ENCODE assay signal across 9 cellular contexts in genomic region chr9:136858844-136859757, GRCh38. TPM values are rescaled to one million over a fixed set of nuclear protein-coding genes. Genes with fewer than 3 reads are reported as not detected.
DNase-seq lines count a peak whose midpoint lies in the region; ATAC-seq and TF ChIP-seq lines count a peak whose summit lies in the region.
"Had no signal": no experiment of that assay in that cellular context is flagged by ENCODE, and none has a peak within 500 bp of the region (broad histone marks: within the 10 kb centered on the region; RNA-seq: fewer than 3 reads in every experiment).

No MANE protein-coding gene starts in this region.

- no peak for DNase-seq in Right ventricle myocardium inferior (ENCODE audit: missing footprints)
- DNase-seq in cardiac septum (ENCODE audit: low spot score) = no peak
- peak; percentile 40 for DNase-seq in mammary epithelial cell
- peak; percentile 53 to 84 for DNase-seq in left lung
- peak; percentile 79 to 91 for DNase-seq in aorta
- DNase-seq in activated CD8-positive, alpha-beta memory T cell treated with anti-CD3 and anti-CD28 coated beads, Interleukin-2, amount 50 U/mL, for 48 hours = no peak
- DNase-seq: activated naive CD8-positive, alpha-beta T cell treated with anti-CD3 and anti-CD28 coated beads, Interleukin-2, amount 50 U/mL, for 24 hours had no signal

- no peak overlapping the region for H2AFZ ChIP-seq in mammary epithelial cell (ENCODE audit: low read depth, low read length)

- in situ Hi-C loops in mammary epithelial cell (cut with MboI; ENCODE audit: low sequenced_read_pairs in 2 of 2) = no loop called here

- dilution Hi-C loops in mammary epithelial cell (cut with HindIII; ENCODE audit: low sequenced_read_pairs) = loop anchor here (5.0 kb wide), 1 partner anchor 88 kb away; the partner anchor contains the start of gene C8G

- ATAC-seq in Right ventricle myocardium inferior (peak; percentile 38), left lung (peak; percentile 65), aorta (ENCODE audit: low FRiP score) (peak; percentile 13), GM21825 (IDR thresholded peaks at IDR 0.05; ENCODE audit: unreplicated experiment) (no peak), HG02623 (IDR thresholded peaks at IDR 0.05; ENCODE audit: unreplicated experiment) (no peak)
- ATAC-seq: activated naive CD8-positive, alpha-beta T cell treated with anti-CD3 and anti-CD28 coated beads, Interleukin-2, amount 50 U/mL, for 24 hours had no signal

- intact Hi-C loops in Right ventricle myocardium inferior (cut with DNase I) (no loop called here), cardiac septum (cut with DNase I) (no loop called here), mammary epithelial cell (cut with micrococcal nuclease) (no loop called here), left lung (cut with DNase I) (loop anchor here in 1 of 2 donors (10.0 kb wide), 1 partner anchor 76 kb away; no protein-coding TSS in a partner anchor), aorta (cut with DNase I) (no loop called here)

- H3K9ac ChIP-seq in mammary epithelial cell (ENCODE audit: insufficient read depth, low read length) = no peak overlapping the region

- no peak overlapping the region for H3K4me2 ChIP-seq in mammary epithelial cell (ENCODE audit: insufficient read depth, low read depth, low read length)

- no peaks in the 10 kb centered on the region for H4K20me1 ChIP-seq in mammary epithelial cell (ENCODE audit: insufficient read depth, low read length)

- no TSS peak for BruUV-seq in mammary epithelial cell (replicated peaks; lab: Mats Ljungman, UMichigan)

- H3K4me1 ChIP-seq in mammary epithelial cell (ENCODE audit: insufficient read depth, low read length) = peaks cover 12% of the 10 kb centered on the region
- peaks cover 0 to 11% of the 10 kb centered on the region in 2 donors for H3K4me1 ChIP-seq in left lung
- no peaks in the 10 kb centered on the region for H3K4me1 ChIP-seq in aorta (ENCODE audit: control insufficient read depth in 1 of 2, insufficient read depth in 2 of 2, low read length in 2 of 2)

- H3K9me3 ChIP-seq in mammary epithelial cell (replicated peaks; ENCODE audit: insufficient read depth, low read length) (no peaks in the 10 kb centered on the region), left lung (no peaks in the 10 kb centered on the region), aorta (ENCODE audit: control insufficient read depth, low read length) (no peaks in the 10 kb centered on the region)

- H3K27me3 ChIP-seq in mammary epithelial cell (ENCODE audit: insufficient read depth, low read length) = no peaks in the 10 kb centered on the region
- no peaks in the 10 kb centered on the region for H3K27me3 ChIP-seq in left lung
- H3K27me3 ChIP-seq in aorta (ENCODE audit: control insufficient read depth in 1 of 2, insufficient read depth in 2 of 2, low read length in 1 of 2) = no peaks in the 10 kb centered on the region

- H3K27ac ChIP-seq in mammary epithelial cell (ENCODE audit: insufficient read depth, low read depth, low read length) (no peak overlapping the region), left lung (no peak overlapping the region), aorta (ENCODE audit: low read depth in 1 of 2, low read length in 2 of 2) (peak overlapping the region in 1 of 2 donors; percentile 11)

- H3K4me3 ChIP-seq in mammary epithelial cell (replicated peaks in 1 of 3; ENCODE audit: insufficient read depth in 1 of 3, low read depth in 2 of 3, low read length in 3 of 3) (no peak overlapping the region), left lung (no peak overlapping the region), aorta (ENCODE audit: low read length in 2 of 2) (no peak overlapping the region)

- WGBS in mammary epithelial cell (ENCODE audit: low coverage, missing lambda C conversion rate) = 42% methylated on average over 6 of the region's 20 CpGs
- 18% methylated on average over 20 of the region's 20 CpGs for WGBS in aorta, 2 donors

- TF ChIP-seq CTCF in mammary epithelial cell (conservative IDR thresholded peaks at IDR 0.05 in 1 of 2, IDR thresholded peaks at IDR 0.05 in 1 of 2; ENCODE audit: extremely low read depth in 1 of 2, insufficient read depth in 1 of 2, low read depth in 1 of 2, low read length in 2 of 2) (no peak), left lung (IDR thresholded peaks at IDR 0.05) (no peak)

- CTCF ChIA-PET in mammary epithelial cell (lab: Charles Lee; ENCODE audit: low non-redundant PET) = no interaction called here

- peaks cover 10% of the 10 kb centered on the region for H3K79me2 ChIP-seq in mammary epithelial cell (ENCODE audit: insufficient read depth, low read length)

- H3K36me3 ChIP-seq in mammary epithelial cell (ENCODE audit: insufficient read depth, low read length) = peaks cover 2% of the 10 kb centered on the region
- peaks cover 0 to 45% of the 10 kb centered on the region in 2 donors for H3K36me3 ChIP-seq in left lung
- H3K36me3 ChIP-seq in aorta (ENCODE audit: control insufficient read depth in 1 of 2, insufficient read depth in 2 of 2, low read length in 1 of 2) = peaks cover 0 to 3% of the 10 kb centered on the region in 2 donors

RNA-seq across cellular contexts. Expression of gene MAMDC4, which starts 7.0 kb away (rescaled TPM):
- total RNA-seq in Right ventricle myocardium inferior (12.8 TPM), cardiac septum (11.0 TPM), mammary epithelial cell (1 to 10 TPM in 1 of 2 donors, under 1 TPM in 1; 0.83 to 8.8 TPM), left lung (10 to 100 TPM; 14.7 to 16.0 TPM), aorta (1 to 10 TPM; 2.4 to 5.0 TPM)
- polyA plus RNA-seq in mammary epithelial cell (2.4 TPM), aorta (10 to 100 TPM in 1 of 2 donors, 1 to 10 TPM in 1; 2.6 to 19.0 TPM)
- polyA minus RNA-seq in mammary epithelial cell = not detected

RNA-seq across cellular contexts. Expression of gene EDF1, which starts 7.0 kb away (rescaled TPM):
- 358 TPM for total RNA-seq in Right ventricle myocardium inferior
- total RNA-seq in cardiac septum = 293 TPM
- 100 to 1,000 TPM; 146 to 357 TPM for total RNA-seq in mammary epithelial cell
- 322 TPM for polyA plus RNA-seq in mammary epithelial cell
- 138 TPM for polyA minus RNA-seq in mammary epithelial cell
- total RNA-seq in left lung = 100 to 1,000 TPM; 247 to 288 TPM
- total RNA-seq in aorta = 100 to 1,000 TPM; 193 to 223 TPM
- polyA plus RNA-seq in aorta = 100 to 1,000 TPM; 421 to 505 TPM

RNA-seq across cellular contexts. Expression of gene PHPT1, which starts 9.9 kb away (rescaled TPM):
- total RNA-seq in Right ventricle myocardium inferior (358 TPM), cardiac septum (296 TPM), mammary epithelial cell (100 to 1,000 TPM in 1 of 2 donors, 10 to 100 TPM in 1; 55.3 to 143 TPM), left lung (100 to 1,000 TPM; 118 to 151 TPM), aorta (10 to 100 TPM; 65.6 to 84.1 TPM)
- polyA plus RNA-seq in mammary epithelial cell (209 TPM), aorta (100 to 1,000 TPM; 129 to 165 TPM)
- polyA minus RNA-seq in mammary epithelial cell = 20.8 TPM

RNA-seq across cellular contexts. Expression of gene AJM1, which starts 16.8 kb away (rescaled TPM):
- total RNA-seq in Right ventricle myocardium inferior = 8.6 TPM
- total RNA-seq in cardiac septum = 8.6 TPM
- 1 to 10 TPM; 1.2 to 2.9 TPM for total RNA-seq in mammary epithelial cell
- 0.40 TPM for polyA plus RNA-seq in mammary epithelial cell
- not detected for polyA minus RNA-seq in mammary epithelial cell
- 1 to 10 TPM; 1.7 to 2.6 TPM for total RNA-seq in left lung
- total RNA-seq in aorta = 1 to 10 TPM; 6.1 to 6.2 TPM
- polyA plus RNA-seq in aorta = 10 to 100 TPM in 1 of 2 donors, under 1 TPM in 1; 0.63 to 26.9 TPM

RNA-seq across cellular contexts. Expression of gene TRAF2, which starts 27.2 kb away (rescaled TPM):
- 12.6 TPM for total RNA-seq in Right ventricle myocardium inferior
- 10.2 TPM for total RNA-seq in cardiac septum
- 10 to 100 TPM in 1 of 2 donors, 1 to 10 TPM in 1; 8.3 to 27.8 TPM for total RNA-seq in mammary epithelial cell
- 18.4 TPM for polyA plus RNA-seq in mammary epithelial cell
- polyA minus RNA-seq in mammary epithelial cell = 24.0 TPM
- total RNA-seq in left lung = 10 to 100 TPM; 17.2 to 22.4 TPM
- total RNA-seq in aorta = 10 to 100 TPM in 1 of 2 donors, 1 to 10 TPM in 1; 9.1 to 22.1 TPM
- polyA plus RNA-seq in aorta = 10 to 100 TPM in 1 of 2 donors, 1 to 10 TPM in 1; 4.8 to 14.0 TPM

Comparison
In these comparisons a context has a peak if more than half of its experiments do, and no peak if none do; other contexts are left out.
1. ATAC-seq: peak in Right ventricle myocardium inferior (single experiment), left lung (single experiment) and aorta (single experiment); none in GM21825 (single experiment) and HG02623 (single experiment).
2. DNase-seq: peak in mammary epithelial cell (single experiment), left lung (2 of 2) and aorta (2 of 2); none in Right ventricle myocardium inferior (single experiment), cardiac septum (single experiment) and activated CD8-positive, alpha-beta memory T cell treated with anti-CD3 and anti-CD28 coated beads, Interleukin-2, amount 50 U/mL, for 48 hours (single experiment).